In genomic region chr4:186204103-186204559, GRCh38 we compare ENCODE assay signal across 8 cellular contexts. TPM values are rescaled to one million over a fixed set of nuclear protein-coding genes. Genes with fewer than 3 reads are reported as not detected.
DNase-seq lines count a peak whose midpoint lies in the region; ATAC-seq, FAIRE-seq and TF ChIP-seq lines count a peak whose summit lies in the region.

No MANE protein-coding gene starts in this region.

- FAIRE-seq in frontal cortex (lab: Jason Lieb, UNC), result no peak

- H3K27me3 ChIP-seq in BLaER1 (no peaks in the 10 kb centered on the region), liver (ENCODE audit: control insufficient read depth in 4 of 4, insufficient read depth in 4 of 4, low read length in 3 of 4) (no peaks in the 10 kb centered on the region), prostate gland (replicated peaks; ENCODE audit: insufficient read depth) (no peaks in the 10 kb centered on the region)

- TF ChIP-seq CTCF in HFFc6 (IDR thresholded peaks at IDR 0.05) (no peak), activated B cell treated with CpG ODN at 0.5 μM for 24 hours (IDR thresholded peaks at IDR 0.05) (no peak), liver (IDR thresholded peaks at IDR 0.05; ENCODE audit: low read depth, low read length, missing input control) (no peak), prostate gland (IDR thresholded peaks at IDR 0.05) (no peak)

- H3K4me1 ChIP-seq in BLaER1, result peaks cover 24% of the 10 kb centered on the region
- H3K4me1 ChIP-seq in liver (ENCODE audit: control insufficient read depth in 4 of 4, insufficient read depth in 4 of 4, low read length in 3 of 4), result peaks cover 0 to 3% (median 0%) of the 10 kb centered on the region in 4 donors
- no peaks in the 10 kb centered on the region for H3K4me1 ChIP-seq in prostate gland (replicated peaks)

- H3K36me3 ChIP-seq in BLaER1 (peaks cover 10% of the 10 kb centered on the region), liver (ENCODE audit: control insufficient read depth in 4 of 4, insufficient read depth in 3 of 4, low read depth in 1 of 4, low read length in 3 of 4) (peaks cover 0 to 38% (median 34%) of the 10 kb centered on the region in 4 donors), prostate gland (no peaks in the 10 kb centered on the region)

- ATAC-seq in activated B cell treated with CpG ODN at 0.5 μM for 24 hours (ENCODE audit: low read depth) (peak; percentile 65), GM19397 (IDR thresholded peaks at IDR 0.05; ENCODE audit: unreplicated experiment) (no peak), left colon (no peak)

- H4K20me1 ChIP-seq in BLaER1, result no peaks in the 10 kb centered on the region

- 82% methylated on average over 45 of the region's 45 CpGs for WGBS in liver
- WGBS in prostate gland, result 53% methylated on average over 45 of the region's 45 CpGs

- H3K27me3 Mint-ChIP-seq in HFFc6 (ENCODE audit: insufficient read depth) (no peaks in the 10 kb centered on the region; the same call in 1 of the 2 replicates), activated B cell treated with CpG ODN at 0.5 μM for 24 hours (no peaks in the 10 kb centered on the region)

- H3K9me3 Mint-ChIP-seq in HFFc6 (no peaks in the 10 kb centered on the region; the same call in 1 of the 2 replicates), activated B cell treated with CpG ODN at 0.5 μM for 24 hours (peaks cover 3% of the 10 kb centered on the region)

- H3K9ac ChIP-seq in BLaER1 (no peak overlapping the region), liver (ENCODE audit: low read depth in 1 of 2, low read length in 2 of 2) (no peak overlapping the region)

- H3K27ac ChIP-seq in BLaER1 (no peak overlapping the region), liver (ENCODE audit: low read depth in 1 of 2, low read length in 2 of 2) (peak overlapping the region; percentile 19 to 44), prostate gland (peak overlapping the region in 1 of 2 donors; percentile 66)

- TF ChIP-seq RAD21 in liver (IDR thresholded peaks at IDR 0.05), result no peak

- CTCF ChIA-PET in activated B cell treated with CpG ODN at 0.5 μM for 24 hours (lab: Charles Lee), result no interaction called here

- H3K4me2 ChIP-seq in BLaER1, result peak overlapping the region; percentile 48; the same call in 1 of the 2 replicates

- H3K4me3 Mint-ChIP-seq in HFFc6, result peak overlapping the region; percentile 47; the same call in 1 of the 2 replicates
- H3K4me3 Mint-ChIP-seq in activated B cell treated with CpG ODN at 0.5 μM for 24 hours, result peak overlapping the region; percentile 69

- no peak overlapping the region for H3K4me3 ChIP-seq in BLaER1
- H3K4me3 ChIP-seq in liver (ENCODE audit: low read depth in 1 of 3, low read length in 3 of 3), result no peak overlapping the region
- H3K4me3 ChIP-seq in prostate gland, result peak overlapping the region in 1 of 2 donors; percentile 19

- H3K9me3 ChIP-seq in BLaER1 (peaks cover 16% of the 10 kb centered on the region), liver (ENCODE audit: control insufficient read depth in 4 of 4, low read length in 3 of 4) (no peaks in the 10 kb centered on the region), prostate gland (no peaks in the 10 kb centered on the region)

- H3K27ac Mint-ChIP-seq in HFFc6 (no peak overlapping the region), activated B cell treated with CpG ODN at 0.5 μM for 24 hours (peak overlapping the region; percentile 66)

- DNase-seq in HFFc6 (no peak), activated B cell treated with CpG ODN at 0.5 μM for 24 hours (peak; percentile 54), prostate gland (ENCODE audit: low spot score) (no peak), frontal cortex (ENCODE audit: low spot score in 2 of 2) (no peak), left colon (no peak)

- POLR2A ChIA-PET in activated B cell treated with CpG ODN at 0.5 μM for 24 hours (lab: Charles Lee), result interaction anchor here (1.0 kb wide), 1 partner anchor 13 kb away, joined by 3 read pairs; the partner anchor contains the start of gene CYP4V2

- H3K4me1 Mint-ChIP-seq in HFFc6 (ENCODE audit: low read depth), result no peaks in the 10 kb centered on the region
- H3K4me1 Mint-ChIP-seq in activated B cell treated with CpG ODN at 0.5 μM for 24 hours, result peaks cover 23% of the 10 kb centered on the region

- H3K36me3 Mint-ChIP-seq in HFFc6 (ENCODE audit: low read depth) (peaks cover 7% of the 10 kb centered on the region), activated B cell treated with CpG ODN at 0.5 μM for 24 hours (ENCODE audit: low read depth) (peaks cover 6% of the 10 kb centered on the region)

- intact Hi-C loops in activated B cell treated with CpG ODN at 0.5 μM for 24 hours (cut with micrococcal nuclease), result loop anchor here (1.0 to 5.0 kb wide), 2 partner anchors 13 to 562 kb away; partner anchors contain the start of gene CYP4V2
- intact Hi-C loops in prostate gland (cut with DNase I), result loop anchor here (5.0 kb wide), 1 partner anchor 137 kb away; the partner anchor contains the start of gene TLR3
- intact Hi-C loops in left colon (cut with DNase I, micrococcal nuclease), result no loop called here

- no peak for TF ChIP-seq POLR2A in prostate gland (IDR thresholded peaks at IDR 0.05)

TF ChIP-seq in liver, 16 proteins besides CTCF, POLR2A, EP300 and RAD21 (continues in another document):
- TF ChIP-seq ATF3 (IDR thresholded peaks at IDR 0.05) (no peak), REST (IDR thresholded peaks at IDR 0.05) (no peak), SP1 (IDR thresholded peaks at IDR 0.05) (no peak), FOXA2 (IDR thresholded peaks at IDR 0.05) (no peak), RXRA (IDR thresholded peaks at IDR 0.05) (no peak), ZBTB33 (IDR thresholded peaks at IDR 0.05) (no peak), FOXA1 (IDR thresholded peaks at IDR 0.05) (no peak), TAF1 (conservative IDR thresholded peaks at IDR 0.05) (no peak), HNF4A (conservative IDR thresholded peaks at IDR 0.05) (no peak), NR2F2 (IDR thresholded peaks at IDR 0.05) (no peak), YY1 (IDR thresholded peaks at IDR 0.05) (no peak), HNF4G (IDR thresholded peaks at IDR 0.05) (no peak), EGR1 (IDR thresholded peaks at IDR 0.05; ENCODE audit: low read depth in 2 of 2) (no peak), JUND (IDR thresholded peaks at IDR 0.05) (no peak), MAX (IDR thresholded peaks at IDR 0.05) (no peak)

RNA-seq across cellular contexts. Expression of gene CYP4V2, which starts 12.8 kb away (rescaled TPM):
- total RNA-seq in HFFc6 (2021; fragmentation: NEBNext Ultra II Directional; extraction: Animal tissue kit (Norgen Biotek cat#: 25700)), result 1 to 10 TPM; 4.8 to 8.4 (median 6.1) TPM
- total RNA-seq in activated B cell treated with CpG ODN at 0.5 μM for 24 hours (7.7 and 9.5 TPM in 2 replicates), liver (100 to 1,000 TPM in 1 of 2 donors, 10 to 100 TPM in 1; 28.4 to 119 TPM), prostate gland (10 to 100 TPM; 23.5 to 40.2 TPM), frontal cortex (7.3 TPM), left colon (10 to 100 TPM; 40.9 to 49.5 TPM)
- 10 to 100 TPM; 27.9 to 41.8 TPM for polyA plus RNA-seq in liver

RNA-seq across cellular contexts. Expression of gene KLKB1, which starts 23.2 kb away (rescaled TPM):
- total RNA-seq in HFFc6 (2021; fragmentation: NEBNext Ultra II Directional; extraction: Animal tissue kit (Norgen Biotek cat#: 25700)), result not detected
- total RNA-seq in activated B cell treated with CpG ODN at 0.5 μM for 24 hours, result 0.16 TPM in 1 of 2 replicates, not detected in the other
- total RNA-seq in liver, result 10 to 100 TPM; 46.8 to 73.7 TPM
- polyA plus RNA-seq in liver, result 10 to 100 TPM; 36.5 to 78.9 TPM
- total RNA-seq in prostate gland, result 1 to 10 TPM in 1 of 2 donors, not detected in 1; 1.5 TPM
- 0.82 TPM for total RNA-seq in frontal cortex
- 1 to 10 TPM; 1.2 TPM for total RNA-seq in left colon

Comparison
In these comparisons a context has a peak if more than half of its experiments do, and no peak if none do; other contexts are left out.
1. RNA of gene KLKB1, which starts 23.2 kb away (total RNA-seq): 46.8 to 73.7 TPM in liver; 1.5 TPM in prostate gland, 1.2 TPM in left colon, 0.82 TPM in frontal cortex (single experiment), 0.16 TPM in activated B cell treated with CpG ODN at 0.5 μM for 24 hours and not detected in HFFc6; every median in the first group is over 10 times any median in the second.
2. intact Hi-C loops: an anchor here in activated B cell treated with CpG ODN at 0.5 μM for 24 hours (1.0 to 5.0 kb wide) and prostate gland (5.0 kb wide); none called in left colon.